Comparison of ENCODE assay signal across 1 cellular context in genomic region chr1:162075862-162076261, GRCh38.
TF ChIP-seq lines count a peak whose summit lies in the region.

No MANE protein-coding gene starts in this region.

TF ChIP-seq in K562, 482 proteins besides CTCF, POLR2A, EP300 and RAD21:
- no peak for TF ChIP-seq ATF1 (CRISPR knock-in tag; IDR thresholded peaks at IDR 0.05)
- no peak for TF ChIP-seq ATF1 (tag; IDR thresholded peaks at IDR 0.05)
- no peak for TF ChIP-seq ID3 (CRISPR knock-in tag; IDR thresholded peaks at IDR 0.05)
- TF ChIP-seq ID3 (tag; IDR thresholded peaks at IDR 0.05): 0 out of 2 replicates have a peak, but pooled peaks have one; percentile 29
- no peak for TF ChIP-seq RFX1 (IDR thresholded peaks at IDR 0.05)
- TF ChIP-seq TCF3 (CRISPR knock-in tag; IDR thresholded peaks at IDR 0.05): no peak
- TF ChIP-seq ELF1 (tag; IDR thresholded peaks at IDR 0.05): no peak
